ENCODE assay signal across 8 cellular contexts in the genomic region with DNA sequence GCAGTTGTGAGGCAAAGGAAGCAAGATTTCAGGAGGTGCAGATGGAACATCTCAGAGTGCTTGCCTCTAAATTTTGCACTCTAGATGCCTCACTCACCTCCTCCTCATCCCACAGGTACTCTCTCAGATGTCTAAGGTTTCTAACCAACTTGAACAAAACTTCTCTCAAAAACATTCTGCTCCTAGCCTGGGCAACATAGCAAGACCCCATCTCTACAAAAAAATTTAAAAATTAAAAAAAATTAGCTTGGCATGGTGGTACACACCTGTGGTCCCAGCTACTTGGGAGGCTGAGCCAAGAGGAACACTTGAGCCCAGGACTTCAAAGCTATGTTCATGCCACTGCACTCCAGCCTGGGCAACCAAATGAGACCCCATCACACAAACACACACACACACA.
"Had no signal": no experiment of that assay in that cellular context is flagged by ENCODE, and none has a peak within 500 bp of the region (broad histone marks: within the 10 kb centered on the region; RNA-seq: fewer than 3 reads in every experiment).

No MANE protein-coding gene starts in this region.

- FAIRE-seq: G401.6, GM12878, GM12891, GM12892, GM18507, GM19239 had no signal

- ATAC-seq: GM12878 had no signal

- DNase-seq: GDM1, GF-D8 had no signal

- H3K4me3 ChIP-seq: GM12878 had no signal
